26 cellular contexts compared by ENCODE assay signal in genomic region chr7:120603366-120603765, GRCh38.
DNase-seq lines count a peak whose midpoint lies in the region; ATAC-seq, FAIRE-seq and TF ChIP-seq lines count a peak whose summit lies in the region.
"Had no signal": no experiment of that assay in that cellular context is flagged by ENCODE, and none has a peak within 500 bp of the region (broad histone marks: within the 10 kb centered on the region; RNA-seq: fewer than 3 reads in every experiment).

No MANE protein-coding gene starts in this region.

- DNase-seq in GM12892 (ENCODE audit: insufficient read length) = no peak
- DNase-seq in bronchial epithelial cell (ENCODE audit: low read depth) = no peak
- DNase-seq in left lobe of liver (ENCODE audit: low spot score) = no peak
- DNase-seq in activated naive CD4-positive, alpha-beta T cell treated with anti-CD3 and anti-CD28 coated beads for 36 hours = no peak
- no peak for DNase-seq in HuH-7.5 (ENCODE audit: low spot score)
- DNase-seq: 8988T; ACHN; BE2C; C1 segment of cervical spinal cord; CD4-positive, alpha-beta memory T cell; CD4-positive, CD25-positive, alpha-beta regulatory T cell; CD8-positive, alpha-beta memory T cell; COR-L47; DMS 273 treated with DMSO at 0.1 percent for 48 hours; DMS153; DMS53; DMS79; DND-41; EL; GDM1 had no signal

- H3K4me3 ChIP-seq in bronchial epithelial cell (ENCODE audit: low read depth, low read length) = no peak overlapping the region
- H3K4me3 ChIP-seq: BLaER1, GM12878 had no signal

- no peak for TF ChIP-seq POLR2A in GM12892 (IDR thresholded peaks at IDR 0.05; ENCODE audit: low read depth, low read length)

- no peak for TF ChIP-seq CTCF in bronchial epithelial cell (IDR thresholded peaks at IDR 0.05; ENCODE audit: insufficient read depth, low read length, severe bottlenecking)

- no peak overlapping the region for H3K27ac Mint-ChIP-seq in activated naive CD4-positive, alpha-beta T cell treated with anti-CD3 and anti-CD28 coated beads for 36 hours
- H3K27ac Mint-ChIP-seq: CD14-positive monocyte; CD4-positive, alpha-beta memory T cell; CD4-positive, CD25-positive, alpha-beta regulatory T cell; CD8-positive, alpha-beta memory T cell had no signal

- ATAC-seq in left lobe of liver (peak; percentile 51), GM21576 (IDR thresholded peaks at IDR 0.05; ENCODE audit: unreplicated experiment) (no peak)
- ATAC-seq: GM12878 had no signal

- H3K36me3 ChIP-seq in bronchial epithelial cell (ENCODE audit: control insufficient read depth, insufficient read depth, low read length) = no peaks in the 10 kb centered on the region
- H3K36me3 ChIP-seq: BE2C, BLaER1 had no signal

- no peaks in the 10 kb centered on the region for H3K27me3 ChIP-seq in bronchial epithelial cell (ENCODE audit: control insufficient read depth, insufficient read depth, low read length)
- H3K27me3 ChIP-seq: BE2C, BLaER1 had no signal

- no peak overlapping the region for H3K4me3 Mint-ChIP-seq in activated naive CD4-positive, alpha-beta T cell treated with anti-CD3 and anti-CD28 coated beads for 36 hours
- H3K4me3 Mint-ChIP-seq: CD14-positive monocyte; CD4-positive, alpha-beta memory T cell; CD4-positive, CD25-positive, alpha-beta regulatory T cell; CD8-positive, alpha-beta memory T cell had no signal

- H3K36me3 Mint-ChIP-seq in activated naive CD4-positive, alpha-beta T cell treated with anti-CD3 and anti-CD28 coated beads for 36 hours (ENCODE audit: low read depth) = no peaks in the 10 kb centered on the region
- H3K36me3 Mint-ChIP-seq: CD14-positive monocyte; CD4-positive, alpha-beta memory T cell; CD4-positive, CD25-positive, alpha-beta regulatory T cell; CD8-positive, alpha-beta memory T cell had no signal

- intact Hi-C loops in activated naive CD4-positive, alpha-beta T cell treated with anti-CD3 and anti-CD28 coated beads for 36 hours (cut with micrococcal nuclease) = no loop called here

- H3K27me3 Mint-ChIP-seq in activated naive CD4-positive, alpha-beta T cell treated with anti-CD3 and anti-CD28 coated beads for 36 hours (ENCODE audit: low read depth) = no peaks in the 10 kb centered on the region
- H3K27me3 Mint-ChIP-seq: CD4-positive, alpha-beta memory T cell; CD4-positive, CD25-positive, alpha-beta regulatory T cell had no signal

- CTCF ChIA-PET in activated naive CD4-positive, alpha-beta T cell treated with anti-CD3 and anti-CD28 coated beads for 36 hours (lab: Charles Lee) = no interaction called here

- FAIRE-seq in GM12892 (lab: Jason Lieb, UNC) (peak; percentile 50), bronchial epithelial cell (lab: Jason Lieb, UNC) (peak; percentile 47)
- FAIRE-seq: A204.1, GM12878, GM19239 had no signal

- H3K9me3 Mint-ChIP-seq in activated naive CD4-positive, alpha-beta T cell treated with anti-CD3 and anti-CD28 coated beads for 36 hours = no peaks in the 10 kb centered on the region

- no peaks in the 10 kb centered on the region for H3K4me1 Mint-ChIP-seq in activated naive CD4-positive, alpha-beta T cell treated with anti-CD3 and anti-CD28 coated beads for 36 hours (ENCODE audit: low read depth)
- H3K4me1 Mint-ChIP-seq: CD14-positive monocyte; CD4-positive, alpha-beta memory T cell; CD4-positive, CD25-positive, alpha-beta regulatory T cell; CD8-positive, alpha-beta memory T cell had no signal
